In genomic region chr16:18498430-18498829, GRCh38 we compare ENCODE assay signal across 7 cellular contexts.
DNase-seq lines count a peak whose midpoint lies in the region; ATAC-seq, FAIRE-seq and TF ChIP-seq lines count a peak whose summit lies in the region.
"Not testable (repeated sequence)": the region's sequence is repeated elsewhere in the genome, so short reads cannot be mapped to it uniquely, and the experiment has no call there.

No MANE protein-coding gene starts in this region.

- not testable (repeated sequence) for TF ChIP-seq CTCF in PC-3 (conservative IDR thresholded peaks at IDR 0.05; ENCODE audit: low read depth, low read length); activated CD8-positive, alpha-beta T cell treated with anti-CD3 and anti-CD28 coated beads for 36 hours (IDR thresholded peaks at IDR 0.05); heart right ventricle (IDR thresholded peaks at IDR 0.05); HepG2 (CRISPR knock-in tag; IDR thresholded peaks at IDR 0.05); natural killer cell (IDR thresholded peaks at IDR 0.05); upper lobe of left lung (IDR thresholded peaks at IDR 0.05)

- H2AFZ ChIP-seq in PC-3 (ENCODE audit: low read length); HepG2 (ENCODE audit: low read length): not testable (repeated sequence)

- H3K27me3 ChIP-seq in PC-3 (ENCODE audit: low read length); heart right ventricle; HepG2 (ENCODE audit: control insufficient read depth in 1 of 2, insufficient read depth in 2 of 2, low read length in 2 of 2); upper lobe of left lung: not testable (repeated sequence)

- H3K36me3 Mint-ChIP-seq in activated CD8-positive, alpha-beta T cell treated with anti-CD3 and anti-CD28 coated beads for 36 hours (ENCODE audit: low read depth); central memory CD8-positive, alpha-beta T cell (ENCODE audit: insufficient read depth); natural killer cell: not testable (repeated sequence)

- H3K9me3 ChIP-seq in PC-3 (ENCODE audit: low read length); heart right ventricle; HepG2 (ENCODE audit: low read length); upper lobe of left lung: not testable (repeated sequence)

- not testable (repeated sequence) for H3K27me3 Mint-ChIP-seq in activated CD8-positive, alpha-beta T cell treated with anti-CD3 and anti-CD28 coated beads for 36 hours; central memory CD8-positive, alpha-beta T cell; natural killer cell (ENCODE audit: low read depth in 2 of 2)

- H4K20me1 ChIP-seq in PC-3 (ENCODE audit: low read length); HepG2 (ENCODE audit: insufficient read depth, low read length): not testable (repeated sequence)

- H3K4me1 Mint-ChIP-seq in activated CD8-positive, alpha-beta T cell treated with anti-CD3 and anti-CD28 coated beads for 36 hours (ENCODE audit: low read depth); central memory CD8-positive, alpha-beta T cell; natural killer cell: not testable (repeated sequence)

- H3K36me3 ChIP-seq in PC-3 (ENCODE audit: low read depth, low read length); heart right ventricle; HepG2 (replicated peaks in 1 of 2; ENCODE audit: control insufficient read depth in 1 of 2, insufficient read depth in 2 of 2, low read length in 2 of 2); upper lobe of left lung: not testable (repeated sequence)

- H3K4me3 ChIP-seq in PC-3 (ENCODE audit: low read length); heart right ventricle; HepG2 (replicated peaks in 1 of 3; ENCODE audit: insufficient read depth in 1 of 3, low read depth in 2 of 3, low read length in 3 of 3); upper lobe of left lung: not testable (repeated sequence)

- intact Hi-C loops in PC-3 (cut with micrococcal nuclease); activated CD8-positive, alpha-beta T cell treated with anti-CD3 and anti-CD28 coated beads for 36 hours (cut with micrococcal nuclease); heart right ventricle (cut with DNase I); HepG2 (cut with micrococcal nuclease; ENCODE audit: unreplicated experiment); natural killer cell (cut with micrococcal nuclease): not testable (repeated sequence)

- CTCF ChIA-PET in PC-3 (lab: Charles Lee); activated CD8-positive, alpha-beta T cell treated with anti-CD3 and anti-CD28 coated beads for 36 hours (lab: Charles Lee); HepG2 (lab: Yijun Ruan, JAX; ENCODE audit: low intra/inter-chr PET ratio, low total read pairs): not testable (repeated sequence)

- ATAC-seq in PC-3: peak; percentile 53
- peak; percentile 74 for ATAC-seq in activated CD8-positive, alpha-beta T cell treated with anti-CD3 and anti-CD28 coated beads for 36 hours
- ATAC-seq in central memory CD8-positive, alpha-beta T cell (replicated peaks; ENCODE audit: extremely low read depth, poor library complexity, severe bottlenecking): peak; percentile 60
- ATAC-seq in heart right ventricle: peak in 7 of 8 donors; percentile 50 to 81 (median 74)
- ATAC-seq in HepG2: peak; percentile 81
- peak; percentile 46 to 71 (median 59) for ATAC-seq in natural killer cell
- ATAC-seq in upper lobe of left lung (ENCODE audit: low FRiP score in 2 of 2): peak; percentile 71 to 77

- not testable (repeated sequence) for DNase-seq in PC-3; activated CD8-positive, alpha-beta T cell treated with anti-CD3 and anti-CD28 coated beads for 36 hours; central memory CD8-positive, alpha-beta T cell (ENCODE audit: low spot score in 2 of 2); heart right ventricle; HepG2 (ENCODE audit: low spot score); natural killer cell; upper lobe of left lung

- not testable (repeated sequence) for H3K27ac Mint-ChIP-seq in activated CD8-positive, alpha-beta T cell treated with anti-CD3 and anti-CD28 coated beads for 36 hours; central memory CD8-positive, alpha-beta T cell (ENCODE audit: low read depth); natural killer cell

- not testable (repeated sequence) for H3K79me2 ChIP-seq in PC-3 (ENCODE audit: low read length); HepG2 (ENCODE audit: insufficient read depth, low read length)

- not testable (repeated sequence) for H3K4me1 ChIP-seq in PC-3 (ENCODE audit: insufficient read depth, low read length); heart right ventricle; HepG2 (ENCODE audit: insufficient read depth, low read length); upper lobe of left lung

- TF ChIP-seq POLR2A in HepG2 (IDR thresholded peaks at IDR 0.05; ENCODE audit: insufficient read depth in 1 of 2, low read depth in 2 of 2, low read length in 2 of 2); upper lobe of left lung (IDR thresholded peaks at IDR 0.05): not testable (repeated sequence)

- not testable (repeated sequence) for H3K9me3 Mint-ChIP-seq in activated CD8-positive, alpha-beta T cell treated with anti-CD3 and anti-CD28 coated beads for 36 hours; central memory CD8-positive, alpha-beta T cell; natural killer cell

- not testable (repeated sequence) for H3F3A ChIP-seq in PC-3 (ENCODE audit: low read length, unreplicated experiment)

- WGBS in heart right ventricle, 2 donors: no CpG with 5 or more reads among the region's 7 CpGs
- WGBS in HepG2 (ENCODE audit: low lambda C conversion rate): no CpG with 5 or more reads among the region's 7 CpGs
- WGBS in upper lobe of left lung, 2 donors: no CpG with 5 or more reads among the region's 7 CpGs

- not testable (repeated sequence) for H3K9me2 ChIP-seq in PC-3 (replicated peaks; ENCODE audit: low read length)

- POLR2A ChIA-PET in PC-3 (lab: Charles Lee; ENCODE audit: unreplicated experiment); activated CD8-positive, alpha-beta T cell treated with anti-CD3 and anti-CD28 coated beads for 36 hours (lab: Charles Lee); HepG2 (lab: Yijun Ruan, JAX): not testable (repeated sequence)

- TF ChIP-seq RAD21 in HepG2 (CRISPR knock-in tag; IDR thresholded peaks at IDR 0.05): not testable (repeated sequence)

- in situ Hi-C loops in HepG2 (cut with HindIII; ENCODE audit: extremely low pct_ligation_motif_present, low pct_unique_long_range_greater_than_20kb): not testable (repeated sequence)

- BruUV-seq in PC-3 (replicated peaks; lab: Mats Ljungman, UMichigan); HepG2 (replicated peaks; lab: Mats Ljungman, UMichigan): not testable (repeated sequence)

- not testable (repeated sequence) for H3K27ac ChIP-seq in PC-3 (ENCODE audit: low read length); heart right ventricle; HepG2 (ENCODE audit: extremely low read length, insufficient read depth, low read length); upper lobe of left lung

- not testable (repeated sequence) for H3K9ac ChIP-seq in PC-3 (ENCODE audit: low read length); HepG2 (ENCODE audit: insufficient read depth, low read depth, low read length)

- FAIRE-seq in HepG2 (lab: Jason Lieb, UNC): not testable (repeated sequence)

- H3K4me2 ChIP-seq in PC-3 (ENCODE audit: low read length); HepG2 (ENCODE audit: low read depth, low read length): not testable (repeated sequence)

- not testable (repeated sequence) for H3K4me3 Mint-ChIP-seq in activated CD8-positive, alpha-beta T cell treated with anti-CD3 and anti-CD28 coated beads for 36 hours; central memory CD8-positive, alpha-beta T cell; natural killer cell

- TF ChIP-seq EP300 in HepG2 (IDR thresholded peaks at IDR 0.05; ENCODE audit: low read depth in 2 of 2, low read length in 2 of 2); HepG2 (CRISPR knock-in tag; IDR thresholded peaks at IDR 0.05; ENCODE audit: borderline replicate concordance); upper lobe of left lung (IDR thresholded peaks at IDR 0.05): not testable (repeated sequence)
